In genomic region chr7:2640858-2641257, GRCh38 we compare ENCODE assay signal across 1 cellular context.
TF ChIP-seq lines count a peak whose summit lies in the region.

No MANE protein-coding gene starts in this region.

TF ChIP-seq in IMR-90, 13 proteins besides CTCF, POLR2A, EP300 and RAD21:
- TF ChIP-seq MXI1 (IDR thresholded peaks at IDR 0.05; ENCODE audit: borderline replicate concordance, low read depth, low read length) (no peak), CEBPB (IDR thresholded peaks at IDR 0.05; ENCODE audit: low read depth, low read length) (no peak), RFX5 (IDR thresholded peaks at IDR 0.05; ENCODE audit: low read depth, low read length) (no peak), MAFK (IDR thresholded peaks at IDR 0.05; ENCODE audit: low read depth, low read length) (no peak), MAZ (IDR thresholded peaks at IDR 0.05; ENCODE audit: borderline replicate concordance, low read depth, low read length) (no peak), RCOR1 (IDR thresholded peaks at IDR 0.05; ENCODE audit: insufficient replicate concordance, low read length) (no peak), FOS (IDR thresholded peaks at IDR 0.05; ENCODE audit: low read depth, low read length) (no peak), BHLHE40 (IDR thresholded peaks at IDR 0.05; ENCODE audit: low read depth, low read length) (no peak), USF2 (IDR thresholded peaks at IDR 0.05; ENCODE audit: low read depth, low read length) (no peak), CHD1 (IDR thresholded peaks at IDR 0.05; ENCODE audit: low read depth, low read length) (no peak), NFE2L2 (IDR thresholded peaks at IDR 0.05; ENCODE audit: low read depth, low read length) (no peak), ELK1 (IDR thresholded peaks at IDR 0.05; ENCODE audit: borderline replicate concordance, low read depth, low read length) (no peak), SMC3 (IDR thresholded peaks at IDR 0.05; ENCODE audit: low read depth, low read length) (no peak)
